ENCODE assay signal across 8 cellular contexts in genomic region chr2:15591373-15591691, GRCh38. TPM values are rescaled to one million over a fixed set of nuclear protein-coding genes. Genes with fewer than 3 reads are reported as not detected.
DNase-seq lines count a peak whose midpoint lies in the region; ATAC-seq lines count a peak whose summit lies in the region.

No MANE protein-coding gene starts in this region.

- H3K36me3 Mint-ChIP-seq in activated CD4-positive, alpha-beta T cell treated with anti-CD3 and anti-CD28 coated beads, Interleukin-2, amount 10 ng/mL, durations not matched to agents 7 days and 5 days (ENCODE audit: low read depth), result peaks cover 20% of the 10 kb centered on the region
- H3K36me3 Mint-ChIP-seq in activated naive CD8-positive, alpha-beta T cell treated with anti-CD3 and anti-CD28 coated beads, Interleukin-2, amount 50 U/mL, for 24 hours (ENCODE audit: low read depth), result peaks cover 23% of the 10 kb centered on the region

- peak overlapping the region; percentile 93 for H3K27ac Mint-ChIP-seq in activated CD4-positive, alpha-beta T cell treated with anti-CD3 and anti-CD28 coated beads, Interleukin-2, amount 10 ng/mL, durations not matched to agents 7 days and 5 days
- H3K27ac Mint-ChIP-seq in activated naive CD8-positive, alpha-beta T cell treated with anti-CD3 and anti-CD28 coated beads, Interleukin-2, amount 50 U/mL, for 24 hours, result peak overlapping the region; percentile 93

- peak overlapping the region; percentile 92 for H3K4me3 Mint-ChIP-seq in activated CD4-positive, alpha-beta T cell treated with anti-CD3 and anti-CD28 coated beads, Interleukin-2, amount 10 ng/mL, durations not matched to agents 7 days and 5 days
- H3K4me3 Mint-ChIP-seq in activated naive CD8-positive, alpha-beta T cell treated with anti-CD3 and anti-CD28 coated beads, Interleukin-2, amount 50 U/mL, for 24 hours, result peak overlapping the region; percentile 89

- H3K4me1 Mint-ChIP-seq in activated CD4-positive, alpha-beta T cell treated with anti-CD3 and anti-CD28 coated beads, Interleukin-2, amount 10 ng/mL, durations not matched to agents 7 days and 5 days, result peaks cover 37% of the 10 kb centered on the region
- H3K4me1 Mint-ChIP-seq in activated naive CD8-positive, alpha-beta T cell treated with anti-CD3 and anti-CD28 coated beads, Interleukin-2, amount 50 U/mL, for 24 hours, result peaks cover 33% of the 10 kb centered on the region

- no peaks in the 10 kb centered on the region for H3K27me3 ChIP-seq in layer of hippocampus (ENCODE audit: control insufficient read depth, insufficient read depth, low read length)

- no peak for ATAC-seq in activated naive CD8-positive, alpha-beta T cell treated with anti-CD3 and anti-CD28 coated beads, Interleukin-2, amount 50 U/mL, for 24 hours
- ATAC-seq in GM21723 (IDR thresholded peaks at IDR 0.05; ENCODE audit: unreplicated experiment) (no peak), GM21423 (IDR thresholded peaks at IDR 0.05; ENCODE audit: unreplicated experiment) (no peak)

- CTCF ChIA-PET in activated CD4-positive, alpha-beta T cell treated with anti-CD3 and anti-CD28 coated beads, Interleukin-2, amount 10 ng/mL, durations not matched to agents 7 days and 5 days (lab: Charles Lee), result interaction anchor here (1.3 kb wide), 1 partner anchor 14 kb away, joined by 6 read pairs; no protein-coding TSS in a partner anchor

- no peaks in the 10 kb centered on the region for H3K27me3 Mint-ChIP-seq in activated CD4-positive, alpha-beta T cell treated with anti-CD3 and anti-CD28 coated beads, Interleukin-2, amount 10 ng/mL, durations not matched to agents 7 days and 5 days
- H3K27me3 Mint-ChIP-seq in activated naive CD8-positive, alpha-beta T cell treated with anti-CD3 and anti-CD28 coated beads, Interleukin-2, amount 50 U/mL, for 24 hours, result no peaks in the 10 kb centered on the region

- POLR2A ChIA-PET in activated CD4-positive, alpha-beta T cell treated with anti-CD3 and anti-CD28 coated beads, Interleukin-2, amount 10 ng/mL, durations not matched to agents 7 days and 5 days (lab: Charles Lee), result interaction anchor here (0.8 kb wide), 1 partner anchor 29 kb away, joined by 3 read pairs; no protein-coding TSS in a partner anchor

- no peaks in the 10 kb centered on the region for H3K9me3 Mint-ChIP-seq in activated CD4-positive, alpha-beta T cell treated with anti-CD3 and anti-CD28 coated beads, Interleukin-2, amount 10 ng/mL, durations not matched to agents 7 days and 5 days
- no peaks in the 10 kb centered on the region for H3K9me3 Mint-ChIP-seq in activated naive CD8-positive, alpha-beta T cell treated with anti-CD3 and anti-CD28 coated beads, Interleukin-2, amount 50 U/mL, for 24 hours

- DNase-seq in activated CD4-positive, alpha-beta T cell treated with anti-CD3 and anti-CD28 coated beads, Interleukin-2, amount 10 ng/mL, durations not matched to agents 7 days and 5 days, result no peak
- no peak for DNase-seq in activated CD4-positive, alpha-beta T cell treated with anti-CD3 and anti-CD28 coated beads, Interleukin-2, amount 50 U/mL, for 48 hours
- no peak for DNase-seq in activated naive CD8-positive, alpha-beta T cell treated with anti-CD3 and anti-CD28 coated beads, Interleukin-2, amount 50 U/mL, for 24 hours
- no peak for DNase-seq in GM03348 (ENCODE audit: low spot score)

- H3K27ac ChIP-seq in layer of hippocampus (ENCODE audit: low read depth, low read length) (peak overlapping the region; percentile 82), temporal lobe (ENCODE audit: low read depth, low read length) (peak overlapping the region; percentile 77)

RNA-seq across cellular contexts. Expression of gene DDX1, which starts 0.3 kb away (rescaled TPM):
- total RNA-seq in activated CD4-positive, alpha-beta T cell treated with anti-CD3 and anti-CD28 coated beads, Interleukin-2, amount 10 ng/mL, durations not matched to agents 7 days and 5 days, result 10 to 100 TPM; 64.1 to 65.7 TPM
- 86.3 TPM for total RNA-seq in temporal lobe

RNA-seq across cellular contexts. Expression of gene NBAS, which starts 30.2 kb away (rescaled TPM):
- total RNA-seq in activated CD4-positive, alpha-beta T cell treated with anti-CD3 and anti-CD28 coated beads, Interleukin-2, amount 10 ng/mL, durations not matched to agents 7 days and 5 days, result 10 to 100 TPM; 33.0 to 36.5 TPM
- total RNA-seq in temporal lobe, result 97.4 TPM
